28 cellular contexts compared by ENCODE assay signal in the genomic region with DNA sequence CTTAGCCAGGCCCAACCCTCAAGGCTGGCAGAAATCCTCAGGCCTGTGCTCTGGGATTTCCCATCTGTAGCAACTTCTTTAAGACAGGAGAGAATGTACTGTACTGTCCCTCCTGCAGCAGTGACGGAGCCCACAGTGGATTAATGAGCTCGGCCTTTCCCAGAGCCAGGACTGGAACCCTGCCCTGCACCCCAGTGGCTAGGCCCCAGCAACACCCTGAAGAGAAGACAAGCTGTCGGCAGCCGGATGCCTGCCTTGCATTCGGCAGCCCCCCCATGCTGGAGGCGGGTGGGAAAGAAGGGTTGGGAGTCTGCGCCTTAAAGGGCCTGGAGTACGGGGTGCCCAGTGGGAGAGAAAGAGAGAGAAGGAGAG. TPM values are rescaled to one million over a fixed set of nuclear protein-coding genes. Genes with fewer than 3 reads are reported as not detected.
DNase-seq lines count a peak whose midpoint lies in the region; ATAC-seq and TF ChIP-seq lines count a peak whose summit lies in the region.
"Had no signal": no experiment of that assay in that cellular context is flagged by ENCODE, and none has a peak within 500 bp of the region (broad histone marks: within the 10 kb centered on the region; RNA-seq: fewer than 3 reads in every experiment).

No MANE protein-coding gene starts in this region.

- no peaks in the 10 kb centered on the region for H3K9me3 Mint-ChIP-seq in activated CD4-positive, alpha-beta memory T cell treated with anti-CD3 and anti-CD28 coated beads, Interleukin-2, amount 10 ng/mL, durations not matched to agents 7 days and 5 days
- H3K9me3 Mint-ChIP-seq: activated T-cell treated with anti-CD3 and anti-CD28 coated beads, Interleukin-2, amount 50 U/mL, for 24 hours; mesothelial cell of epicardium had no signal

- H3K27me3 ChIP-seq in H7 (ENCODE audit: control insufficient read depth, insufficient read depth, low read length) (no peaks in the 10 kb centered on the region), breast epithelium (no peaks in the 10 kb centered on the region)
- H3K27me3 ChIP-seq: hepatocyte, pancreas, SJSA1, uterus had no signal

- H3K27me3 Mint-ChIP-seq in activated CD4-positive, alpha-beta memory T cell treated with anti-CD3 and anti-CD28 coated beads, Interleukin-2, amount 10 ng/mL, durations not matched to agents 7 days and 5 days: no peaks in the 10 kb centered on the region
- H3K27me3 Mint-ChIP-seq: activated T-cell treated with anti-CD3 and anti-CD28 coated beads, Interleukin-2, amount 50 U/mL, for 24 hours; naive thymus-derived CD4-positive, alpha-beta T cell had no signal

- no peaks in the 10 kb centered on the region for H3K9me3 ChIP-seq in breast epithelium
- H3K9me3 ChIP-seq: pancreas, SJSA1, uterus had no signal

- H3K4me3 Mint-ChIP-seq in activated CD4-positive, alpha-beta memory T cell treated with anti-CD3 and anti-CD28 coated beads, Interleukin-2, amount 10 ng/mL, durations not matched to agents 7 days and 5 days: no peak overlapping the region
- H3K4me3 Mint-ChIP-seq: activated T-cell treated with anti-CD3 and anti-CD28 coated beads, Interleukin-2, amount 50 U/mL, for 24 hours; mesothelial cell of epicardium; naive thymus-derived CD4-positive, alpha-beta T cell had no signal

- H3K27ac ChIP-seq in breast epithelium: peak overlapping the region in 1 of 2 donors; percentile 76
- H3K27ac ChIP-seq: epithelial cell of prostate, GM23248, hepatocyte, pancreas, SJSA1, uterus had no signal

- peaks cover 2% of the 10 kb centered on the region for H3K36me3 ChIP-seq in H7 (replicated peaks; ENCODE audit: control insufficient read depth, insufficient read depth, low read length)
- no peaks in the 10 kb centered on the region for H3K36me3 ChIP-seq in breast epithelium
- H3K36me3 ChIP-seq: pancreas, SJSA1, uterus had no signal

- peaks cover 0 to 3% of the 10 kb centered on the region in 2 donors for H3K4me1 ChIP-seq in breast epithelium
- H3K4me1 ChIP-seq: SJSA1, uterus had no signal

- intact Hi-C loops in left ventricle myocardium superior (cut with micrococcal nuclease): no loop called here
- intact Hi-C loops in posterior vena cava (cut with DNase I): no loop called here
- intact Hi-C loops in breast epithelium (cut with DNase I; ENCODE audit: low total_unique reads): no loop called here

- POLR2A ChIA-PET in activated CD4-positive, alpha-beta memory T cell treated with anti-CD3 and anti-CD28 coated beads, Interleukin-2, amount 10 ng/mL, durations not matched to agents 7 days and 5 days (lab: Charles Lee): no interaction called here

- no peaks in the 10 kb centered on the region for H3K36me3 Mint-ChIP-seq in activated CD4-positive, alpha-beta memory T cell treated with anti-CD3 and anti-CD28 coated beads, Interleukin-2, amount 10 ng/mL, durations not matched to agents 7 days and 5 days (ENCODE audit: low read depth)

- DNase-seq in H7 (peak; percentile 33), cerebellum (ENCODE audit: low spot score) (peak; percentile 35), left ventricle myocardium superior (peak; percentile 78), posterior vena cava (ENCODE audit: low spot score) (peak; percentile 83), breast epithelium (ENCODE audit: low spot score in 2 of 2) (no peak), NCI-H226 (no peak), cerebellar nuclear complex (lab: John Stamatoyannopoulos, UW) (no peak)
- no peak for DNase-seq in activated CD4-positive, alpha-beta memory T cell treated with anti-CD3 and anti-CD28 coated beads, Interleukin-2, amount 10 ng/mL, durations not matched to agents 7 days and 5 days
- DNase-seq: activated CD8-positive, alpha-beta memory T cell treated with anti-CD3 and anti-CD28 coated beads for 24 hours; activated naive CD4-positive, alpha-beta T cell; activated T-cell treated with anti-CD3 and anti-CD28 coated beads, Interleukin-2, amount 50 U/mL, for 24 hours; central memory CD4-positive, alpha-beta T cell; DMS53; GDM1; GM23248; KBM-7; naive thymus-derived CD4-positive, alpha-beta T cell; NCI-H1694; NCI-H2171; NCI-H526; uterus had no signal

- TF ChIP-seq CTCF in breast epithelium (IDR thresholded peaks at IDR 0.05): no peak

- H3K4me3 ChIP-seq in H7 (ENCODE audit: insufficient read depth, low read depth, low read length): no peak overlapping the region
- H3K4me3 ChIP-seq in breast epithelium: no peak overlapping the region
- H3K4me3 ChIP-seq: GM23248, hepatocyte, pancreas, SJSA1, uterus had no signal

- H3K4me1 Mint-ChIP-seq in activated CD4-positive, alpha-beta memory T cell treated with anti-CD3 and anti-CD28 coated beads, Interleukin-2, amount 10 ng/mL, durations not matched to agents 7 days and 5 days: no peaks in the 10 kb centered on the region
- H3K4me1 Mint-ChIP-seq: mesothelial cell of epicardium had no signal

- no peak overlapping the region for H3K27ac Mint-ChIP-seq in activated CD4-positive, alpha-beta memory T cell treated with anti-CD3 and anti-CD28 coated beads, Interleukin-2, amount 10 ng/mL, durations not matched to agents 7 days and 5 days
- H3K27ac Mint-ChIP-seq: mesothelial cell of epicardium had no signal

- peak; percentile 56 for ATAC-seq in left ventricle myocardium superior
- ATAC-seq: naive thymus-derived CD4-positive, alpha-beta T cell; Panc1; pancreas; sciatic nerve had no signal

- CTCF ChIA-PET in activated CD4-positive, alpha-beta memory T cell treated with anti-CD3 and anti-CD28 coated beads, Interleukin-2, amount 10 ng/mL, durations not matched to agents 7 days and 5 days (lab: Charles Lee): interaction anchor here (0.6 kb wide), 1 partner anchor 103 kb away, joined by 3 read pairs; no protein-coding TSS in a partner anchor

- TF ChIP-seq POLR2A in breast epithelium (IDR thresholded peaks at IDR 0.05): no peak

RNA-seq across cellular contexts. Expression of a gene that starts 32.0 kb away (rescaled TPM):
- 15.8 and 20.8 TPM in 2 replicates for total RNA-seq in H7 (2014; rRNA removed; shearing (Covaris generic))
- total RNA-seq in cerebellum (38.5 TPM), left ventricle myocardium superior (3.8 TPM), posterior vena cava (10 to 100 TPM; 10.0 to 10.3 TPM), breast epithelium (10 to 100 TPM; 10.9 to 21.0 (median 15.1) TPM)
- 1 to 10 TPM; 4.3 to 4.4 TPM for total RNA-seq in activated CD4-positive, alpha-beta memory T cell treated with anti-CD3 and anti-CD28 coated beads, Interleukin-2, amount 10 ng/mL, durations not matched to agents 7 days and 5 days

Comparison
In these comparisons a context has a peak if more than half of its experiments do, and no peak if none do; other contexts are left out.
1. DNase-seq: peak in H7 (single experiment), cerebellum (single experiment), left ventricle myocardium superior (single experiment) and posterior vena cava (single experiment); none in breast epithelium (0 of 2), NCI-H226 (single experiment), activated CD4-positive, alpha-beta memory T cell treated with anti-CD3 and anti-CD28 coated beads, Interleukin-2, amount 10 ng/mL, durations not matched to agents 7 days and 5 days (single experiment) and cerebellar nuclear complex (0 of 2).